In the genomic region with DNA sequence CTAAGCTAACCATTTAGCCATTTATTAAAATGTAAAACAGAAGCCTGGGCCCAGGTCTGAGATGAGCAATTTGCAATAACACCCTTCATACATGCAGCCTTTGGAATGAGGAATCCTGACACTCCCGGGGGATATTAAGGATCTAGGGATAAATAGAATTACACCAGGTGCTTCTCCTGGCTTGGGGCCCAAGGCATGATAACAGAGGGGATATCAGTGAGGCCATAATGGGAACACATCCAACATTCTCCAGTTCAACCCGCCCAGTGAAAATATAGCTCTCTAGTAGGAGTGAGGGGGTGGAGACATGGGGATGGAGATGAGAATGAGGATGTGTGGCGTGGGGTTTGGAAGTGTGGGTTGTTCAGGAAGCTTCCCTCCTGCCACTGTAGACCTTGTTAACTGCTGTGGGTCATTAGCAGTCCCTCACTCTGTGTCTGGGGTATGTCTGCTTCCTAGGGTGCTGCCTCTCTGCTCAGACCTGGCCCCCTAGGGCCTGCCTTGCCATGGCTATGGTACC, we compare ENCODE assay signal across 13 cellular contexts. TPM values are rescaled to one million over a fixed set of nuclear protein-coding genes. Genes with fewer than 3 reads are reported as not detected.
DNase-seq lines count a peak whose midpoint lies in the region; TF ChIP-seq lines count a peak whose summit lies in the region.
"Had no signal": no experiment of that assay in that cellular context is flagged by ENCODE, and none has a peak within 500 bp of the region (broad histone marks: within the 10 kb centered on the region; RNA-seq: fewer than 3 reads in every experiment).

No MANE protein-coding gene starts in this region.

- CTCF ChIA-PET in HEK293 (lab: Yijun Ruan, JAX), result interaction anchor here (0.6 to 2.5 kb wide), 3 partner anchors 9 to 83 kb away, joined by 3 to 11 read pairs (median 8); no protein-coding TSS in a partner anchor

- DNase-seq in COLO668 (lab: John Stamatoyannopoulos, UW; ENCODE audit: unreplicated experiment) (peak; percentile 44), NCI-H2171 (lab: John Stamatoyannopoulos, UW) (peak; percentile 71), SJCRH30 (peak; percentile 77 to 86), occipital lobe (lab: John Stamatoyannopoulos, UW) (no peak), cortex of kidney (lab: John Stamatoyannopoulos, UW) (no peak), OCI-M2 (lab: John Stamatoyannopoulos, UW; ENCODE audit: unreplicated experiment) (no peak)
- DNase-seq: ACHN; CD4-positive, alpha-beta memory T cell; NCI-H2081 treated with DMSO at 0.1 percent for 48 hours; NCI-H510A treated with DMSO at 0.1 percent for 48 hours; T-helper 2 cell had no signal

- H3K4me3 ChIP-seq in HEK293 (ENCODE audit: low read depth, low read length), result no peak overlapping the region
- no peak overlapping the region for H3K4me3 ChIP-seq in SJCRH30

- H3K9me3 ChIP-seq in HEK293 (ENCODE audit: control insufficient read depth, insufficient read depth, low read depth, low read length), result no peaks in the 10 kb centered on the region
- peaks cover 8% of the 10 kb centered on the region for H3K9me3 ChIP-seq in SJCRH30 (replicated peaks)

- no peaks in the 10 kb centered on the region for H3K27me3 ChIP-seq in SJCRH30

- H3K36me3 ChIP-seq in HEK293 (ENCODE audit: control insufficient read depth in 2 of 2, insufficient read depth in 1 of 2, low read length in 2 of 2) (no peaks in the 10 kb centered on the region), SJCRH30 (no peaks in the 10 kb centered on the region)

- POLR2A ChIA-PET in HEK293 (lab: Yijun Ruan, JAX), result no interaction called here

- H3K4me1 ChIP-seq in HEK293 (ENCODE audit: control insufficient read depth, insufficient read depth, low read length) (no peaks in the 10 kb centered on the region), SJCRH30 (peaks cover 20% of the 10 kb centered on the region)

- H3K27ac ChIP-seq in HEK293 (ENCODE audit: extremely low read depth, low read depth, low read length) (no peak overlapping the region), SJCRH30 (peak overlapping the region; percentile 61)
- H3K27ac ChIP-seq: KMS-11 had no signal

- TF ChIP-seq CTCF in HEK293 (tag by site-specific recombination; IDR thresholded peaks at IDR 0.05), result no peak

TF ChIP-seq in HEK293, 187 proteins besides CTCF, POLR2A, EP300 and RAD21:
- TF ChIP-seq ZFHX2 (tag by site-specific recombination; conservative IDR thresholded peaks at IDR 0.05), result peak; percentile 79
- TF ChIP-seq ZNF416 (tag by site-specific recombination; IDR thresholded peaks at IDR 0.05), result no peak
- TF ChIP-seq ZFP37 (tag by site-specific recombination; IDR thresholded peaks at IDR 0.05), result no peak
- TF ChIP-seq EGR2 (tag by site-specific recombination; IDR thresholded peaks at IDR 0.05; ENCODE audit: low read depth), result peak; percentile 83
TF ChIP-seq in HEK293: peak in this region for 2.

RNA-seq across cellular contexts. Expression of a gene that starts 57.9 kb away (rescaled TPM):
- 57.9 and 59.7 TPM in 2 replicates for total RNA-seq in SJCRH30 (2014; rRNA removed; shearing (Covaris generic))
- 0.47 TPM for total RNA-seq in occipital lobe
- total RNA-seq: CD4-positive, alpha-beta memory T cell had no signal

RNA-seq across cellular contexts. Expression of a gene that starts 59.7 kb away (rescaled TPM):
- total RNA-seq in SJCRH30 (2014; rRNA removed; shearing (Covaris generic)), result 143 and 165 TPM in 2 replicates
- total RNA-seq in occipital lobe, result 69.9 TPM

Comparison
In these comparisons a context has a peak if more than half of its experiments do, and no peak if none do; other contexts are left out.
1. DNase-seq: peak in COLO668 (single experiment), NCI-H2171 (single experiment) and SJCRH30 (2 of 2); none in occipital lobe (single experiment), cortex of kidney (single experiment) and OCI-M2 (single experiment).
2. RNA of a gene that starts 57.9 kb away (total RNA-seq): 57.9 to 59.7 TPM in SJCRH30; 0.47 TPM in occipital lobe (single experiment); every median in the first group is over 10 times any median in the second.